Comparison of ENCODE assay signal across 23 cellular contexts in genomic region chr3:179726075-179726742, GRCh38.
DNase-seq lines count a peak whose midpoint lies in the region; ATAC-seq and TF ChIP-seq lines count a peak whose summit lies in the region.
"Had no signal": no experiment of that assay in that cellular context is flagged by ENCODE, and none has a peak within 500 bp of the region (broad histone marks: within the 10 kb centered on the region; RNA-seq: fewer than 3 reads in every experiment).

No MANE protein-coding gene starts in this region.

- no peaks in the 10 kb centered on the region for H3K9me3 ChIP-seq in right atrium auricular region
- H3K9me3 ChIP-seq: BE2C, pancreas, SK-N-SH, upper lobe of left lung had no signal

- DNase-seq in SIG-M5 treated with dmso at 0.1 percent for 504 hours (lab: John Stamatoyannopoulos, UW; ENCODE audit: unreplicated experiment): peak; percentile 54
- no peak for DNase-seq in SIG-M5 (lab: John Stamatoyannopoulos, UW)
- DNase-seq in OCI-M1 (lab: John Stamatoyannopoulos, UW): peak; percentile 1
- no peak for DNase-seq in right atrium auricular region (ENCODE audit: low spot score)
- DNase-seq in activated gamma-delta T cell treated with Interleukin-2 at 50 U/mL for 16 hours: no peak
- no peak for DNase-seq in HK-2 (ENCODE audit: unreplicated experiment)
- no peak for DNase-seq in activated gamma-delta T cell (lab: John Stamatoyannopoulos, UW)
- DNase-seq: 8988T; activated CD4-positive, CD25-positive, alpha-beta regulatory T cell treated with anti-CD3 and anti-CD28 coated beads, Interleukin-2, amount 50 U/mL, for 72 hours; activated naive CD8-positive, alpha-beta T cell treated with anti-CD3 and anti-CD28 coated beads for 36 hours; BE2C; Calu3; Kasumi-1; NCI-H1417; NCI-H2171 treated with DMSO at 0.1 percent for 48 hours; NCI-H526 treated with DMSO at 0.1 percent for 48 hours; pancreas; PC-9; SK-N-SH; T1000; upper lobe of left lung had no signal

- peak overlapping the region; percentile 16 to 67 for H3K27ac ChIP-seq in right atrium auricular region
- H3K27ac ChIP-seq: coronary artery, pancreas, PC-9, upper lobe of left lung had no signal

- peaks cover 31% of the 10 kb centered on the region for H3K36me3 ChIP-seq in right atrium auricular region
- H3K36me3 ChIP-seq: pancreas had no signal

- no peaks in the 10 kb centered on the region for H3K27me3 ChIP-seq in right atrium auricular region
- H3K27me3 ChIP-seq: BE2C, pancreas, upper lobe of left lung had no signal

- no peak overlapping the region for H3K4me3 ChIP-seq in right atrium auricular region
- H3K4me3 ChIP-seq: coronary artery, pancreas, PC-9, upper lobe of left lung had no signal

- peaks cover 0 to 15% of the 10 kb centered on the region in 2 donors for H3K4me1 ChIP-seq in right atrium auricular region
- H3K4me1 ChIP-seq: BE2C, pancreas had no signal

- no peak for TF ChIP-seq CTCF in right atrium auricular region (IDR thresholded peaks at IDR 0.05)

- no peak for ATAC-seq in GM18517 (IDR thresholded peaks at IDR 0.05; ENCODE audit: unreplicated experiment)
- ATAC-seq: pancreas had no signal

Comparison
In these comparisons a context has a peak if more than half of its experiments do, and no peak if none do; other contexts are left out.
1. DNase-seq: peak in SIG-M5 treated with dmso at 0.1 percent for 504 hours (single experiment) and OCI-M1 (single experiment); none in SIG-M5 (single experiment), right atrium auricular region (single experiment), activated gamma-delta T cell treated with Interleukin-2 at 50 U/mL for 16 hours (single experiment), HK-2 (single experiment) and activated gamma-delta T cell (single experiment).